Comparison of ENCODE assay signal across 31 cellular contexts in genomic region chr4:78169728-78170127, GRCh38.
DNase-seq lines count a peak whose midpoint lies in the region; ATAC-seq, FAIRE-seq and TF ChIP-seq lines count a peak whose summit lies in the region.
"Had no signal": no experiment of that assay in that cellular context is flagged by ENCODE, and none has a peak within 500 bp of the region (broad histone marks: within the 10 kb centered on the region; RNA-seq: fewer than 3 reads in every experiment).

No MANE protein-coding gene starts in this region.

- H4K20me1 ChIP-seq in HepG2 (ENCODE audit: insufficient read depth, low read length) (no peaks in the 10 kb centered on the region; the same call in 1 of the 2 replicates), K562 (replicated peaks; ENCODE audit: control insufficient read depth, insufficient read depth, low read length) (no peaks in the 10 kb centered on the region)
- H4K20me1 ChIP-seq: BLaER1; BLaER1 treated with 17β-estradiol and CSF1 and Interleukin-3, amounts not matched to agents 10 nM and 100 nM had no signal

- TF ChIP-seq RAD21 in HepG2 (CRISPR knock-in tag; IDR thresholded peaks at IDR 0.05) = no peak
- no peak for TF ChIP-seq RAD21 in K562 (CRISPR knock-in tag; conservative IDR thresholded peaks at IDR 0.05 in 1 of 2, IDR thresholded peaks at IDR 0.05 in 1 of 2)

- no peak for ATAC-seq in HepG2
- ATAC-seq in right lobe of liver = no peak
- ATAC-seq in K562 = no peak
- ATAC-seq: A549; CD8-positive, alpha-beta T cell had no signal

- 100% methylated on average over 1 of the region's 1 CpG for WGBS in HepG2 (ENCODE audit: low lambda C conversion rate)
- WGBS in right lobe of liver (ENCODE audit: insufficient coverage, low coverage, low lambda C conversion rate, missing lambda C conversion rate) = 86% methylated on average over 1 of the region's 1 CpG
- WGBS in K562 (ENCODE audit: insufficient coverage, low coverage, missing lambda C conversion rate) = 0% methylated on average over 1 of the region's 1 CpG

- H3K9me3 ChIP-seq in HepG2 (ENCODE audit: low read length) (no peaks in the 10 kb centered on the region), right lobe of liver (no peaks in the 10 kb centered on the region), K562 (replicated peaks; ENCODE audit: control insufficient read depth, insufficient read depth, low read depth, low read length) (no peaks in the 10 kb centered on the region)
- H3K9me3 ChIP-seq: A549; BE2C; BLaER1; BLaER1 treated with 17β-estradiol and CSF1 and Interleukin-3, amounts not matched to agents 10 nM and 100 nM; Caco-2 had no signal

- H3K4me2 ChIP-seq in HepG2 (ENCODE audit: low read depth, low read length) (no peak overlapping the region), K562 (ENCODE audit: insufficient read depth, low read length) (no peak overlapping the region)
- H3K4me2 ChIP-seq: A549; BLaER1; BLaER1 treated with 17β-estradiol and CSF1 and Interleukin-3, amounts not matched to agents 10 nM and 100 nM had no signal

- in situ Hi-C loops in HepG2 (cut with HindIII; ENCODE audit: extremely low pct_ligation_motif_present, low pct_unique_long_range_greater_than_20kb) (no loop called here), K562 (cut with MboI) (no loop called here)

- TF ChIP-seq EP300 in HepG2 (IDR thresholded peaks at IDR 0.05; ENCODE audit: low read depth in 2 of 2, low read length in 2 of 2) (no peak), HepG2 (CRISPR knock-in tag; IDR thresholded peaks at IDR 0.05; ENCODE audit: borderline replicate concordance) (no peak), K562 (IDR thresholded peaks at IDR 0.05; ENCODE audit: low read length) (no peak)

- POLR2A ChIA-PET in HepG2 (lab: Yijun Ruan, JAX) = interaction anchor here (1.6 kb wide), 1 partner anchor 110 kb away, joined by 4 read pairs; no protein-coding TSS in a partner anchor
- POLR2A ChIA-PET in K562 (lab: Yijun Ruan, JAX) = interaction anchor here (0.6 to 1.0 kb wide), 3 partner anchors 18 to 793 kb away, joined by 3 read pairs; no protein-coding TSS in a partner anchor

- no peak overlapping the region for H2AFZ ChIP-seq in HepG2 (ENCODE audit: low read length)
- H2AFZ ChIP-seq in K562 (ENCODE audit: low read depth, low read length) = no peak overlapping the region

- CTCF ChIA-PET in HepG2 (lab: Yijun Ruan, JAX; ENCODE audit: low intra/inter-chr PET ratio, low total read pairs) (no interaction called here), K562 (lab: Yijun Ruan, JAX; ENCODE audit: low intra/inter-chr PET ratio) (no interaction called here)

- no peak overlapping the region for H3K4me3 ChIP-seq in HepG2 (replicated peaks in 1 of 3; ENCODE audit: insufficient read depth in 1 of 3, low read depth in 2 of 3, low read length in 3 of 3)
- H3K4me3 ChIP-seq in right lobe of liver = no peak overlapping the region
- no peak overlapping the region for H3K4me3 ChIP-seq in K562
- H3K4me3 ChIP-seq: A549; BLaER1; BLaER1 treated with 17β-estradiol and CSF1 and Interleukin-3, amounts not matched to agents 10 nM and 100 nM had no signal

- H3K9me1 ChIP-seq in K562 (ENCODE audit: control insufficient read depth, insufficient read depth, low read length) = no peaks in the 10 kb centered on the region

- H3K9ac ChIP-seq in HepG2 (ENCODE audit: insufficient read depth, low read depth, low read length) (no peak overlapping the region), K562 (ENCODE audit: insufficient read depth in 1 of 2, low read depth in 2 of 2, low read length in 2 of 2) (no peak overlapping the region)
- H3K9ac ChIP-seq: BLaER1; BLaER1 treated with 17β-estradiol and CSF1 and Interleukin-3, amounts not matched to agents 10 nM and 100 nM had no signal

- no peak for DNase-seq in HepG2 (ENCODE audit: low spot score)
- no peak for DNase-seq in right lobe of liver
- DNase-seq in K562 (ENCODE audit: extremely low read depth in 1 of 4, low spot score in 3 of 4) = no peak
- no peak for DNase-seq in activated CD4-positive, alpha-beta T cell treated with anti-CD3 and anti-CD28 coated beads for 4 hours
- DNase-seq: 8988T; ACHN; AML-193; BE2C; C1 segment of cervical spinal cord; Caco-2; Calu3; CD4-positive, alpha-beta memory T cell; CD4-positive, alpha-beta T cell; CD4-positive, CD25-positive, alpha-beta regulatory T cell; CD8-positive, alpha-beta memory T cell; CD8-positive, alpha-beta T cell; COR-L47; DMS 273 treated with DMSO at 0.1 percent for 48 hours; DMS153; DMS53; DMS79; DMS79 treated with DMSO at 0.1 percent for 48 hours; DND-41; EL had no signal

- TF ChIP-seq CTCF in HepG2 (CRISPR knock-in tag; IDR thresholded peaks at IDR 0.05) (no peak), right lobe of liver (IDR thresholded peaks at IDR 0.05) (no peak), K562 (IDR thresholded peaks at IDR 0.05 in 2 of 3, conservative IDR thresholded peaks at IDR 0.05 in 1 of 3; ENCODE audit: insufficient read depth in 2 of 3, low read depth in 1 of 3, low read length in 3 of 3) (no peak)

- no peak for FAIRE-seq in HepG2 (lab: Jason Lieb, UNC)
- FAIRE-seq in K562 (lab: Jason Lieb, UNC) = no peak
- FAIRE-seq: A204.1, A549, D721Med had no signal

- peaks cover 58% of the 10 kb centered on the region for H3K4me1 ChIP-seq in HepG2 (ENCODE audit: insufficient read depth, low read length)
- H3K4me1 ChIP-seq in right lobe of liver = no peaks in the 10 kb centered on the region
- no peaks in the 10 kb centered on the region for H3K4me1 ChIP-seq in K562 (replicated peaks in 1 of 2; ENCODE audit: control insufficient read depth in 2 of 2, insufficient read depth in 2 of 2, low read length in 2 of 2)
- H3K4me1 ChIP-seq: A549 had no signal

- TF ChIP-seq POLR2A in HepG2 (IDR thresholded peaks at IDR 0.05; ENCODE audit: insufficient read depth in 1 of 2, low read depth in 2 of 2, low read length in 2 of 2) (no peak), right lobe of liver (IDR thresholded peaks at IDR 0.05) (no peak), K562 (conservative IDR thresholded peaks at IDR 0.05) (no peak)

- H3K36me3 ChIP-seq in HepG2 (replicated peaks in 1 of 2; ENCODE audit: control insufficient read depth in 1 of 2, insufficient read depth in 2 of 2, low read length in 2 of 2) (0 out of 5 replicates have a peak, but pooled peaks cover 0 to 7% of the 10 kb centered on the region in 2 experiments), right lobe of liver (no peaks in the 10 kb centered on the region), K562 (ENCODE audit: control insufficient read depth, insufficient read depth, low read length) (no peaks in the 10 kb centered on the region)
- H3K36me3 ChIP-seq: BE2C; BLaER1; BLaER1 treated with 17β-estradiol and CSF1 and Interleukin-3, amounts not matched to agents 10 nM and 100 nM had no signal

- H3K27ac ChIP-seq in HepG2 (ENCODE audit: extremely low read length, insufficient read depth, low read length) (no peak overlapping the region), right lobe of liver (no peak overlapping the region), K562 (ENCODE audit: extremely low read depth, low read depth, low read length) (no peak overlapping the region)
- H3K27ac ChIP-seq: 22Rv1; A549; BLaER1; BLaER1 treated with 17β-estradiol and CSF1 and Interleukin-3, amounts not matched to agents 10 nM and 100 nM; C4-2B had no signal

- intact Hi-C loops in HepG2 (cut with micrococcal nuclease; ENCODE audit: unreplicated experiment) = loop anchor here (5.0 kb wide), 2 partner anchors 37 to 112 kb away; partner anchors contain the start of gene FRAS1
- intact Hi-C loops in right lobe of liver (cut with DNase I) = no loop called here
- intact Hi-C loops in K562 (cut with micrococcal nuclease) = loop anchor here (5.0 to 10.0 kb wide), 3 partner anchors 112 to 345 kb away; partner anchors contain the start of gene FRAS1

- BruUV-seq in HepG2 (replicated peaks; lab: Mats Ljungman, UMichigan) = no TSS peak
- no TSS peak for BruUV-seq in K562 (replicated peaks; lab: Mats Ljungman, UMichigan)

- H3K27me3 ChIP-seq in HepG2 (ENCODE audit: control insufficient read depth in 1 of 2, insufficient read depth in 2 of 2, low read length in 2 of 2) = no peaks in the 10 kb centered on the region
- H3K27me3 ChIP-seq in right lobe of liver = no peaks in the 10 kb centered on the region
- peaks cover 6 to 7% of the 10 kb centered on the region in 2 experiments; a peak in 2 of 5 replicates for H3K27me3 ChIP-seq in K562 (ENCODE audit: control insufficient read depth in 2 of 2, insufficient read depth in 2 of 2, low read length in 2 of 2)
- H3K27me3 ChIP-seq: BE2C; BLaER1; BLaER1 treated with 17β-estradiol and CSF1 and Interleukin-3, amounts not matched to agents 10 nM and 100 nM had no signal

- H3K79me2 ChIP-seq in HepG2 (ENCODE audit: insufficient read depth, low read length) = peaks cover 52% of the 10 kb centered on the region
- H3K79me2 ChIP-seq in K562 (ENCODE audit: control insufficient read depth, insufficient read depth, low read length) = no peaks in the 10 kb centered on the region

TF ChIP-seq in HepG2, 621 proteins besides CTCF, POLR2A, EP300 and RAD21:
- peak; percentile 50; the same call in 1 of the 2 replicates for TF ChIP-seq ZNF629 (CRISPR knock-in tag; conservative IDR thresholded peaks at IDR 0.05)
- no peak for TF ChIP-seq PAWR (CRISPR knock-in tag; IDR thresholded peaks at IDR 0.05; ENCODE audit: borderline replicate concordance)
- TF ChIP-seq, protein P1, sequence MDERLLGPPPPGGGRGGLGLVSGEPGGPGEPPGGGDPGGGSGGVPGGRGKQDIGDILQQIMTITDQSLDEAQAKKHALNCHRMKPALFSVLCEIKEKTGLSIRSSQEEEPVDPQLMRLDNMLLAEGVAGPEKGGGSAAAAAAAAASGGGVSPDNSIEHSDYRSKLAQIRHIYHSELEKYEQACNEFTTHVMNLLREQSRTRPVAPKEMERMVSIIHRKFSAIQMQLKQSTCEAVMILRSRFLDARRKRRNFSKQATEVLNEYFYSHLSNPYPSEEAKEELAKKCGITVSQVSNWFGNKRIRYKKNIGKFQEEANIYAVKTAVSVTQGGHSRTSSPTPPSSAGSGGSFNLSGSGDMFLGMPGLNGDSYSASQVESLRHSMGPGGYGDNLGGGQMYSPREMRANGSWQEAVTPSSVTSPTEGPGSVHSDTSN (CRISPR knock-in tag; IDR thresholded peaks at IDR 0.05) = no peak
- no peak for TF ChIP-seq NFYB (CRISPR knock-in tag; IDR thresholded peaks at IDR 0.05)

Comparison
In these comparisons a context has a peak if more than half of its experiments do, and no peak if none do; other contexts are left out.
1. intact Hi-C loops: an anchor here in HepG2 (5.0 kb wide) and K562 (5.0 to 10.0 kb wide); none called in right lobe of liver.